Comparison of ENCODE assay signal across 26 cellular contexts in genomic region chr15:101280007-101280406, GRCh38.
"Had no signal": no experiment of that assay in that cellular context is flagged by ENCODE, and none has a peak within 500 bp of the region (broad histone marks: within the 10 kb centered on the region; RNA-seq: fewer than 3 reads in every experiment).

No MANE protein-coding gene starts in this region.

- H3K4me3 Mint-ChIP-seq: activated CD4-positive, alpha-beta T cell treated with anti-CD3 and anti-CD28 coated beads, Interleukin-2, amount 10 ng/mL, durations not matched to agents 7 days and 5 days; activated CD8-positive, alpha-beta T cell treated with anti-CD3 and anti-CD28 coated beads for 36 hours; activated naive CD4-positive, alpha-beta T cell treated with anti-CD3 and anti-CD28 coated beads, Interleukin-2, amount 50 U/mL, for 24 hours; effector memory CD8-positive, alpha-beta T cell had no signal

- H3K27me3 Mint-ChIP-seq: activated CD4-positive, alpha-beta T cell treated with anti-CD3 and anti-CD28 coated beads, Interleukin-2, amount 10 ng/mL, durations not matched to agents 7 days and 5 days; activated CD8-positive, alpha-beta T cell treated with anti-CD3 and anti-CD28 coated beads for 36 hours; activated naive CD4-positive, alpha-beta T cell treated with anti-CD3 and anti-CD28 coated beads, Interleukin-2, amount 50 U/mL, for 24 hours; effector memory CD8-positive, alpha-beta T cell; naive thymus-derived CD8-positive, alpha-beta T cell had no signal

- H3K27me3 ChIP-seq: adrenal gland, ascending aorta, brain microvascular endothelial cell, esophagus muscularis mucosa, pancreas, right atrium auricular region, vagina had no signal

- H3K4me3 ChIP-seq: adrenal gland, ascending aorta, esophagus muscularis mucosa, pancreas, psoas muscle, right atrium auricular region, vagina had no signal

- H3K9me3 Mint-ChIP-seq: activated CD4-positive, alpha-beta T cell treated with anti-CD3 and anti-CD28 coated beads, Interleukin-2, amount 10 ng/mL, durations not matched to agents 7 days and 5 days; activated CD8-positive, alpha-beta T cell treated with anti-CD3 and anti-CD28 coated beads for 36 hours; activated naive CD4-positive, alpha-beta T cell treated with anti-CD3 and anti-CD28 coated beads, Interleukin-2, amount 50 U/mL, for 24 hours; effector memory CD8-positive, alpha-beta T cell; naive thymus-derived CD8-positive, alpha-beta T cell had no signal

- DNase-seq: activated CD4-positive, alpha-beta T cell treated with anti-CD3 and anti-CD28 coated beads, Interleukin-2, amount 10 ng/mL, durations not matched to agents 7 days and 5 days; activated CD4-positive, CD25-positive, alpha-beta regulatory T cell treated with anti-CD3 and anti-CD28 coated beads, Interleukin-2, amount 50 U/mL, for 72 hours; activated CD8-positive, alpha-beta T cell treated with anti-CD3 and anti-CD28 coated beads for 36 hours; activated gamma-delta T cell treated with Interleukin-2 at 50 U/mL for 16 hours; activated T-cell treated with anti-CD3 and anti-CD28 coated beads, Interleukin-2, amount 50 U/mL, for 1 hour; brain microvascular endothelial cell; caudate nucleus; effector memory CD8-positive, alpha-beta T cell; glutamatergic neuron; hippocampal formation; kidney glomerular epithelial cell; left ventricle myocardium superior; naive thymus-derived CD8-positive, alpha-beta T cell; pancreas; psoas muscle; stimulated activated CD4-positive, alpha-beta T cell treated with anti-CD3 and anti-CD28 coated beads, Interleukin-12 subunit alpha, Interleukin-12 subunit beta, amount 100 ng/mL, for 4 hours; stimulated activated CD4-positive, alpha-beta T cell treated with anti-CD3 and anti-CD28 coated beads, Interleukin-4, amount 100 ng/mL, for 4 hours; T-helper 1 cell; trophoblast cell; WERI-Rb-1 had no signal

- H3K9me3 ChIP-seq: adrenal gland, ascending aorta, esophagus muscularis mucosa, pancreas, psoas muscle, right atrium auricular region, vagina had no signal

- H3K27ac ChIP-seq: adrenal gland, ascending aorta, brain microvascular endothelial cell, esophagus muscularis mucosa, pancreas, psoas muscle, right atrium auricular region, vagina, WERI-Rb-1 had no signal

- ATAC-seq: activated CD8-positive, alpha-beta T cell treated with anti-CD3 and anti-CD28 coated beads for 36 hours; effector memory CD8-positive, alpha-beta T cell; left ventricle myocardium superior; naive thymus-derived CD8-positive, alpha-beta T cell; pancreas; psoas muscle had no signal
